8 cellular contexts compared by ENCODE assay signal in genomic region chr2:161238559-161239415, GRCh38.
DNase-seq lines count a peak whose midpoint lies in the region; ATAC-seq and TF ChIP-seq lines count a peak whose summit lies in the region.

No MANE protein-coding gene starts in this region.

- TF ChIP-seq POLR2A in suprapubic skin (IDR thresholded peaks at IDR 0.05) = no peak

- H3K4me3 ChIP-seq in OCI-LY1 (ENCODE audit: low read depth, low read length, poor library complexity, severe bottlenecking) (peak overlapping the region; percentile 52), fibroblast of villous mesenchyme (ENCODE audit: low read depth, low read length) (peak overlapping the region; percentile 67), suprapubic skin (peak overlapping the region; percentile 70)
- H3K4me3 ChIP-seq in naive thymus-derived CD4-positive, alpha-beta T cell (ENCODE audit: low read length) = peak overlapping the region; percentile 76

- H3K9me3 ChIP-seq in OCI-LY1 (ENCODE audit: low read length) (no peaks in the 10 kb centered on the region), suprapubic skin (no peaks in the 10 kb centered on the region)
- H3K9me3 ChIP-seq in naive thymus-derived CD4-positive, alpha-beta T cell (ENCODE audit: control insufficient read depth in 2 of 3, low read length in 3 of 3) = no peaks in the 10 kb centered on the region

- no peaks in the 10 kb centered on the region for H3F3A ChIP-seq in OCI-LY1 (ENCODE audit: insufficient read depth, low read length)

- peaks cover 41% of the 10 kb centered on the region for H3K4me1 ChIP-seq in OCI-LY1 (ENCODE audit: insufficient read depth, low read length, severe bottlenecking)
- H3K4me1 ChIP-seq in naive thymus-derived CD4-positive, alpha-beta T cell (ENCODE audit: control insufficient read depth in 2 of 2, insufficient read depth in 2 of 2, low read length in 2 of 2) = peaks cover 17 to 27% of the 10 kb centered on the region in 2 donors
- H3K4me1 ChIP-seq in suprapubic skin = peaks cover 17% of the 10 kb centered on the region

- TF ChIP-seq CTCF in OCI-LY1 (IDR thresholded peaks at IDR 0.05; ENCODE audit: low read length) (no peak), fibroblast of villous mesenchyme (IDR thresholded peaks at IDR 0.05; ENCODE audit: insufficient read depth, low read depth, low read length) (no peak), suprapubic skin (IDR thresholded peaks at IDR 0.05) (no peak)

- peaks cover 14 to 50% (median 44%) of the 10 kb centered on the region in 7 donors for H3K4me1 Mint-ChIP-seq in naive thymus-derived CD4-positive, alpha-beta T cell

- CTCF ChIA-PET in naive thymus-derived CD4-positive, alpha-beta T cell (lab: Charles Lee) = interaction anchor here (1.5 kb wide), 1 partner anchor 16 kb away, joined by 6 read pairs; no protein-coding TSS in a partner anchor

- H3K27me3 ChIP-seq in OCI-LY1 (ENCODE audit: insufficient read depth, low read length) = no peaks in the 10 kb centered on the region
- no peaks in the 10 kb centered on the region for H3K27me3 ChIP-seq in naive thymus-derived CD4-positive, alpha-beta T cell (ENCODE audit: control insufficient read depth in 2 of 2, insufficient read depth in 2 of 2, low read length in 2 of 2)
- H3K27me3 ChIP-seq in suprapubic skin = no peaks in the 10 kb centered on the region

- H3K79me2 ChIP-seq in OCI-LY1 (ENCODE audit: insufficient read depth, low read length) = no peaks in the 10 kb centered on the region

- H3K9me3 Mint-ChIP-seq in naive thymus-derived CD4-positive, alpha-beta T cell = no peaks in the 10 kb centered on the region

- POLR2A ChIA-PET in naive thymus-derived CD4-positive, alpha-beta T cell (lab: Charles Lee) = no interaction called here

- peaks cover 6% of the 10 kb centered on the region; the same call in 1 of the 2 replicates for H3K36me3 ChIP-seq in OCI-LY1 (ENCODE audit: insufficient read depth, low read length)
- H3K36me3 ChIP-seq in naive thymus-derived CD4-positive, alpha-beta T cell (ENCODE audit: control insufficient read depth in 2 of 3, insufficient read depth in 3 of 3, low read length in 3 of 3) = no peaks in the 10 kb centered on the region
- no peaks in the 10 kb centered on the region for H3K36me3 ChIP-seq in suprapubic skin

- H3K4me2 ChIP-seq in OCI-LY1 (ENCODE audit: low read length) = peak overlapping the region; percentile 83

- TF ChIP-seq EP300 in suprapubic skin (IDR thresholded peaks at IDR 0.05) = no peak

- no peaks in the 10 kb centered on the region for H3K9me2 ChIP-seq in OCI-LY1 (ENCODE audit: low read depth, low read length)

- H3K27ac ChIP-seq in OCI-LY1 (ENCODE audit: low read depth, low read length, poor library complexity, severe bottlenecking) = no peak overlapping the region
- H3K27ac ChIP-seq in naive thymus-derived CD4-positive, alpha-beta T cell (ENCODE audit: low read depth, low read length) = peak overlapping the region; percentile 27
- no peak overlapping the region for H3K27ac ChIP-seq in suprapubic skin

- H3K27ac Mint-ChIP-seq in naive thymus-derived CD4-positive, alpha-beta T cell = peak overlapping the region; percentile 57 to 90 (median 84)

- H4K20me1 ChIP-seq in OCI-LY1 (ENCODE audit: insufficient read depth, low read length) = no peaks in the 10 kb centered on the region

- peak; percentile 32 for ATAC-seq in HG02981 (IDR thresholded peaks at IDR 0.05; ENCODE audit: unreplicated experiment)
- peak; percentile 80 for ATAC-seq in naive thymus-derived CD4-positive, alpha-beta T cell

- H3K36me3 Mint-ChIP-seq in naive thymus-derived CD4-positive, alpha-beta T cell = peaks cover 0 to 13% (median 0%) of the 10 kb centered on the region in 5 donors

- peak overlapping the region; percentile 52 for H3K9ac ChIP-seq in OCI-LY1 (ENCODE audit: low read length)

- H3K27me3 Mint-ChIP-seq in naive thymus-derived CD4-positive, alpha-beta T cell = no peaks in the 10 kb centered on the region

- no peak overlapping the region for H2AFZ ChIP-seq in OCI-LY1 (ENCODE audit: low read length)

- peak; percentile 35 for DNase-seq in NCI-H2107 treated with DMSO at 0.1 percent for 48 hours (lab: John Stamatoyannopoulos, UW; ENCODE audit: unreplicated experiment)
- no peak for DNase-seq in NCI-H2107 (lab: John Stamatoyannopoulos, UW)
- peak; percentile 50 for DNase-seq in activated gamma-delta T cell treated with Interleukin-2 at 50 U/mL for 16 hours
- DNase-seq in fibroblast of villous mesenchyme (ENCODE audit: low read depth) = peak; percentile 43
- peak; percentile 35 to 70 (median 61) for DNase-seq in naive thymus-derived CD4-positive, alpha-beta T cell
- DNase-seq in suprapubic skin (ENCODE audit: low spot score in 2 of 2) = peak; percentile 76 to 86

- H3K4me3 Mint-ChIP-seq in naive thymus-derived CD4-positive, alpha-beta T cell = peak overlapping the region; percentile 83 to 98 (median 95)

- intact Hi-C loops in naive thymus-derived CD4-positive, alpha-beta T cell (cut with micrococcal nuclease) = loop anchor here (1.0 to 10.0 kb wide), 5 partner anchors 10 to 1079 kb away; partner anchors contain the start of genes TBR1 (in 2 of the 2) and IFIH1 (in 1 of the 2)

- 43% methylated on average over 27 of the region's 89 CpGs for WGBS in suprapubic skin
